In genomic region chr5:78907255-78907886, GRCh38 we compare ENCODE assay signal across 8 cellular contexts.
DNase-seq lines count a peak whose midpoint lies in the region; ATAC-seq, FAIRE-seq and TF ChIP-seq lines count a peak whose summit lies in the region.

No MANE protein-coding gene starts in this region.

- H3K36me3 ChIP-seq in bronchial epithelial cell (ENCODE audit: control insufficient read depth, insufficient read depth, low read length) (no peaks in the 10 kb centered on the region), muscle layer of duodenum (ENCODE audit: control insufficient read depth in 1 of 2, insufficient read depth in 2 of 2, low read length in 2 of 2) (no peaks in the 10 kb centered on the region)

- ATAC-seq in HG02840 (IDR thresholded peaks at IDR 0.05; ENCODE audit: low FRiP score, unreplicated experiment) (no peak), HG02973 (IDR thresholded peaks at IDR 0.05; ENCODE audit: unreplicated experiment) (no peak)

- DNase-seq in AG08395 (ENCODE audit: low spot score) (peak; percentile 77), bronchial epithelial cell (ENCODE audit: low read depth) (peak; percentile 84), NCI-H2196 treated with DMSO at 0.1 percent for 48 hours (lab: John Stamatoyannopoulos, UW; ENCODE audit: unreplicated experiment) (no peak), putamen (ENCODE audit: low spot score) (no peak)
- peak; percentile 30 for DNase-seq in Jurkat, Clone E6-1 (ENCODE audit: low read depth, low spot score)

- TF ChIP-seq CTCF in bronchial epithelial cell (IDR thresholded peaks at IDR 0.05; ENCODE audit: insufficient read depth, low read length, severe bottlenecking): no peak

- peak overlapping the region; percentile 40 for H3K27ac ChIP-seq in muscle layer of duodenum (ENCODE audit: low read length)

- H3K27me3 ChIP-seq in bronchial epithelial cell (ENCODE audit: control insufficient read depth, insufficient read depth, low read length) (no peaks in the 10 kb centered on the region), muscle layer of duodenum (ENCODE audit: low read depth, low read length) (no peaks in the 10 kb centered on the region)

- no peaks in the 10 kb centered on the region for H3K9me3 ChIP-seq in muscle layer of duodenum (ENCODE audit: control insufficient read depth in 1 of 2, low read length in 2 of 2)

- H3K4me3 ChIP-seq in Jurkat, Clone E6-1 (ENCODE audit: low read length): no peak overlapping the region
- H3K4me3 ChIP-seq in bronchial epithelial cell (ENCODE audit: low read depth, low read length) (no peak overlapping the region), muscle layer of duodenum (ENCODE audit: low read depth in 1 of 2, low read length in 2 of 2) (peak overlapping the region; percentile 4 to 43)

- H3K4me1 ChIP-seq in muscle layer of duodenum (ENCODE audit: control insufficient read depth in 1 of 2, insufficient read depth in 2 of 2, low read length in 2 of 2): peaks cover 9 to 25% of the 10 kb centered on the region in 2 donors

- FAIRE-seq in bronchial epithelial cell (lab: Jason Lieb, UNC): no peak

Comparison
In these comparisons a context has a peak if more than half of its experiments do, and no peak if none do; other contexts are left out.
1. DNase-seq: peak in AG08395 (single experiment), Jurkat, Clone E6-1 (single experiment) and bronchial epithelial cell (single experiment); none in NCI-H2196 treated with DMSO at 0.1 percent for 48 hours (single experiment) and putamen (single experiment).
2. H3K4me3 ChIP-seq: peak in muscle layer of duodenum (2 of 2); none in Jurkat, Clone E6-1 (single experiment) and bronchial epithelial cell (single experiment).